8 cellular contexts compared by ENCODE assay signal in genomic region chr16:57802635-57803412, GRCh38. TPM values are rescaled to one million over a fixed set of nuclear protein-coding genes. Genes with fewer than 3 reads are reported as not detected.
DNase-seq lines count a peak whose midpoint lies in the region; TF ChIP-seq lines count a peak whose summit lies in the region.

No MANE protein-coding gene starts in this region.

- 25% methylated on average over 35 of the region's 35 CpGs for WGBS in mesenchymal stem cell
- 22 to 27% methylated on average over 33 to 35 of the region's 35 CpGs for WGBS in tibial nerve, 2 donors

- H3K79me1 ChIP-seq in mesenchymal stem cell (replicated peaks; ENCODE audit: low read length, poor library complexity, severe bottlenecking), result peaks cover 2% of the 10 kb centered on the region

- H3K4me2 ChIP-seq in mesenchymal stem cell (ENCODE audit: low read length, poor library complexity, severe bottlenecking), result peak overlapping the region; percentile 47

- peak overlapping the region; percentile 72 to 94 for H2BK12ac ChIP-seq in mesenchymal stem cell (ENCODE audit: low read length in 2 of 2)

- H3K4me1 ChIP-seq in NT2/D1 (ENCODE audit: insufficient read depth, insufficient read length) (peaks cover 25% of the 10 kb centered on the region), mesenchymal stem cell (ENCODE audit: control insufficient read depth, insufficient read depth, low read depth, low read length) (peaks cover 28% of the 10 kb centered on the region), tibial nerve (peaks cover 0 to 72% (median 43%) of the 10 kb centered on the region in 4 donors)

- H3K9me3 ChIP-seq in NT2/D1 (ENCODE audit: insufficient read depth, low read length) (no peaks in the 10 kb centered on the region), mesenchymal stem cell (ENCODE audit: control insufficient read depth, low read length) (no peaks in the 10 kb centered on the region), tibial nerve (no peaks in the 10 kb centered on the region)

- peak overlapping the region; percentile 79 for H2AFZ ChIP-seq in mesenchymal stem cell (ENCODE audit: low read depth, low read length)

- H2BK5ac ChIP-seq in mesenchymal stem cell (ENCODE audit: low read depth, low read length, poor library complexity, severe bottlenecking), result peak overlapping the region; percentile 45

- H4K8ac ChIP-seq in mesenchymal stem cell (ENCODE audit: low read length), result peak overlapping the region; percentile 77

- DNase-seq in EH (ENCODE audit: low read depth) (peak; percentile 39), NT2/D1 (ENCODE audit: low read depth, low spot score) (no peak), ecto neural progenitor cell (ENCODE audit: low spot score) (peak; percentile 64), mesenchymal stem cell (peak; percentile 79), tibial nerve (ENCODE audit: low spot score in 2 of 2) (peak in 1 of 2 donors; percentile 12), GM10266 (ENCODE audit: extremely low spot score) (no peak), GM19240 (ENCODE audit: insufficient read length, low spot score) (no peak), iPS-NIHi11 (ENCODE audit: low spot score) (no peak)

- H3K9ac ChIP-seq in NT2/D1 (ENCODE audit: insufficient read length, low read depth), result peak overlapping the region; percentile 62
- peak overlapping the region; percentile 89 for H3K9ac ChIP-seq in mesenchymal stem cell (ENCODE audit: low read length)

- H3K4ac ChIP-seq in mesenchymal stem cell (ENCODE audit: low read depth in 1 of 2, low read length in 2 of 2), result peak overlapping the region; percentile 68 to 93

- H2BK15ac ChIP-seq in mesenchymal stem cell (ENCODE audit: low read depth, poor library complexity, severe bottlenecking), result peak overlapping the region; percentile 12

- no peak overlapping the region for H3K23ac ChIP-seq in mesenchymal stem cell (ENCODE audit: low read length in 2 of 2)

- H3K14ac ChIP-seq in mesenchymal stem cell (ENCODE audit: low read length in 2 of 2), result peak overlapping the region in 1 of 2 experiments; percentile 96

- peak overlapping the region; percentile 5 for H2AK5ac ChIP-seq in mesenchymal stem cell (ENCODE audit: low read length, severe bottlenecking)

- TF ChIP-seq EP300 in tibial nerve (IDR thresholded peaks at IDR 0.05), result peak in 1 of 2 donors; percentile 33

- peak overlapping the region; percentile 71 for H4K91ac ChIP-seq in mesenchymal stem cell (ENCODE audit: low read length)

- peaks cover 8% of the 10 kb centered on the region for H3K36me3 ChIP-seq in NT2/D1 (ENCODE audit: insufficient read depth, insufficient read length, low read length)
- H3K36me3 ChIP-seq in mesenchymal stem cell (ENCODE audit: control insufficient read depth in 1 of 2, insufficient read depth in 2 of 2, low read depth in 1 of 2, low read length in 2 of 2), result peaks cover 0 to 18% of the 10 kb centered on the region in 2 experiments
- H3K36me3 ChIP-seq in tibial nerve, result peaks cover 0 to under 1% (median 0%) of the 10 kb centered on the region in 3 donors

- TF ChIP-seq POLR2A in tibial nerve (IDR thresholded peaks at IDR 0.05), result no peak

- H2BK120ac ChIP-seq in mesenchymal stem cell (ENCODE audit: low read depth, low read length), result peak overlapping the region; percentile 90

- H3K27me3 ChIP-seq in NT2/D1 (ENCODE audit: insufficient read depth, insufficient read length) (peaks cover 26% of the 10 kb centered on the region), mesenchymal stem cell (ENCODE audit: control insufficient read depth in 1 of 2, insufficient read depth in 1 of 2, low read length in 2 of 2) (peaks cover 0 to 6% of the 10 kb centered on the region in 2 experiments), tibial nerve (no peaks in the 10 kb centered on the region)

- H3K27ac ChIP-seq in mesenchymal stem cell (ENCODE audit: low read length, poor library complexity, severe bottlenecking) (peak overlapping the region; percentile 90), tibial nerve (peak overlapping the region; percentile 81 to 95 (median 90))

- H3K4me3 ChIP-seq in NT2/D1 (ENCODE audit: insufficient read length, low read depth), result peak overlapping the region; percentile 63
- H3K4me3 ChIP-seq in mesenchymal stem cell (ENCODE audit: insufficient read depth in 1 of 2, low read depth in 1 of 2, low read length in 2 of 2), result peak overlapping the region; percentile 39 to 88
- H3K4me3 ChIP-seq in tibial nerve, result peak overlapping the region; percentile 31 to 82 (median 54)

- H3K18ac ChIP-seq in mesenchymal stem cell (ENCODE audit: low read depth in 1 of 2, low read length in 2 of 2), result peak overlapping the region; percentile 95 to 98

- no peak for TF ChIP-seq CTCF in tibial nerve (IDR thresholded peaks at IDR 0.05)
- TF ChIP-seq CTCF in GM10266 (IDR thresholded peaks at IDR 0.05; ENCODE audit: control insufficient read depth, insufficient read depth, low read depth, missing control alignments), result no peak

RNA-seq across cellular contexts. Expression of gene KIFC3, which starts 0.5 kb away (rescaled TPM):
- polyA plus RNA-seq in mesenchymal stem cell (2013, experiment 1 of 2), result 28.1 TPM
- 25.8 TPM for polyA plus RNA-seq in mesenchymal stem cell (2013, experiment 2 of 2)
- 10 to 100 TPM; 50.9 to 87.0 (median 60.2) TPM for total RNA-seq in tibial nerve

Comparison
In these comparisons a context has a peak if more than half of its experiments do, and no peak if none do; other contexts are left out.
1. DNase-seq: peak in EH (single experiment), ecto neural progenitor cell (single experiment) and mesenchymal stem cell (single experiment); none in NT2/D1 (single experiment), GM10266 (single experiment), GM19240 (single experiment) and iPS-NIHi11 (single experiment).
2. Peak in every context shown above with its lines, with median percentiles within 50 percentile points of each other: H3K4me3 ChIP-seq.